25 cellular contexts compared by ENCODE assay signal in genomic region chr6:112197636-112198035, GRCh38. TPM values are rescaled to one million over a fixed set of nuclear protein-coding genes. Genes with fewer than 3 reads are reported as not detected.
"Had no signal": no experiment of that assay in that cellular context is flagged by ENCODE, and none has a peak within 500 bp of the region (broad histone marks: within the 10 kb centered on the region; RNA-seq: fewer than 3 reads in every experiment).

No MANE protein-coding gene starts in this region.

- H3K79me2 ChIP-seq: parathyroid adenoma had no signal

- H3K4me2 ChIP-seq: neural progenitor cell had no signal

- H3K9me3 Mint-ChIP-seq: stimulated activated memory B cell treated with anti-CD40 and anti-IgM and Interleukin-4, amounts not matched to agents 10 μg/mL and 1 μg/mL and 100 μg/mL, for 72 hours had no signal

- H3K27ac ChIP-seq: dorsolateral prefrontal cortex, neural progenitor cell, parathyroid adenoma, skin epidermis, spleen, thoracic aorta had no signal

- DNase-seq: dorsolateral prefrontal cortex; effector CD4-positive, alpha-beta T cell; foreskin fibroblast; gastrocnemius medialis; heart right ventricle; hippocampal formation; left colon; mesendoderm; midbrain; naive thymus-derived CD4-positive, alpha-beta T cell; spleen; stimulated activated CD4-positive, alpha-beta T cell treated with anti-CD3 and anti-CD28 coated beads, Interleukin-4, amount 100 ng/mL, for 4 hours; stimulated activated naive CD8-positive, alpha-beta T cell treated with anti-CD3 and anti-CD28 coated beads, Interleukin-15, Interleukin-2, amounts not matched to agents 100 U/mL and 50 U/mL, for 24 hours; upper lobe of left lung had no signal

- FAIRE-seq: colon, islet of Langerhans, urothelium cell line had no signal

- H3K4me1 ChIP-seq: gastrocnemius medialis, parathyroid adenoma, spleen had no signal

- H3K9ac ChIP-seq: neural progenitor cell, parathyroid adenoma had no signal

- ATAC-seq: gastrocnemius medialis; left colon; naive thymus-derived CD4-positive, alpha-beta T cell; stimulated activated memory B cell treated with anti-CD40 and anti-IgM and Interleukin-4, amounts not matched to agents 10 μg/mL and 1 μg/mL and 100 μg/mL, for 72 hours; stimulated activated naive CD8-positive, alpha-beta T cell treated with anti-CD3 and anti-CD28 coated beads, Interleukin-15, Interleukin-2, amounts not matched to agents 100 U/mL and 50 U/mL, for 24 hours had no signal

- H3K27ac Mint-ChIP-seq: naive thymus-derived CD4-positive, alpha-beta T cell; neural progenitor cell; progenitor cell of endocrine pancreas; stimulated activated memory B cell treated with anti-CD40 and anti-IgM and Interleukin-4, amounts not matched to agents 10 μg/mL and 1 μg/mL and 100 μg/mL, for 72 hours had no signal

- H3K4me1 Mint-ChIP-seq: naive thymus-derived CD4-positive, alpha-beta T cell; stimulated activated memory B cell treated with anti-CD40 and anti-IgM and Interleukin-4, amounts not matched to agents 10 μg/mL and 1 μg/mL and 100 μg/mL, for 72 hours had no signal

- H2AFZ ChIP-seq: neural progenitor cell, parathyroid adenoma had no signal

- H3K9me3 ChIP-seq: gastrocnemius medialis, heart right ventricle, thoracic aorta, tibial nerve, upper lobe of left lung had no signal

- H3K36me3 ChIP-seq: gastrocnemius medialis, neural progenitor cell, spleen, thoracic aorta, upper lobe of left lung had no signal

- H3K27me3 ChIP-seq: gastrocnemius medialis, heart right ventricle, neural progenitor cell, tibial nerve, upper lobe of left lung had no signal

- H3K4me3 ChIP-seq: dorsolateral prefrontal cortex, gastrocnemius medialis, heart right ventricle, neural progenitor cell, skin epidermis, spleen, thoracic aorta, tibial nerve, upper lobe of left lung had no signal

- H3K36me3 Mint-ChIP-seq: stimulated activated memory B cell treated with anti-CD40 and anti-IgM and Interleukin-4, amounts not matched to agents 10 μg/mL and 1 μg/mL and 100 μg/mL, for 72 hours had no signal

- H3K27me3 Mint-ChIP-seq: stimulated activated memory B cell treated with anti-CD40 and anti-IgM and Interleukin-4, amounts not matched to agents 10 μg/mL and 1 μg/mL and 100 μg/mL, for 72 hours had no signal

- H3K4me3 Mint-ChIP-seq: naive thymus-derived CD4-positive, alpha-beta T cell; nephron; neural progenitor cell; stimulated activated memory B cell treated with anti-CD40 and anti-IgM and Interleukin-4, amounts not matched to agents 10 μg/mL and 1 μg/mL and 100 μg/mL, for 72 hours had no signal

RNA-seq across cellular contexts. Expression of gene LAMA4, which starts 56.7 kb away (rescaled TPM):
- total RNA-seq: naive thymus-derived CD4-positive, alpha-beta T cell had no signal
- polyA plus RNA-seq: naive thymus-derived CD4-positive, alpha-beta T cell had no signal
